1 cellular context compared by ENCODE assay signal in genomic region chr1:37509181-37509580, GRCh38.
TF ChIP-seq lines count a peak whose summit lies in the region.

No MANE protein-coding gene starts in this region.

TF ChIP-seq in K562, 482 proteins besides CTCF, POLR2A, EP300 and RAD21:
- TF ChIP-seq RBM14 (IDR thresholded peaks at IDR 0.05; ENCODE audit: borderline replicate concordance, insufficient read depth, low read depth, low read length) (no peak), ZFP1 (CRISPR knock-in tag; IDR thresholded peaks at IDR 0.05) (no peak), ZNF24 (IDR thresholded peaks at IDR 0.05) (no peak), ZNF280B (CRISPR knock-in tag; IDR thresholded peaks at IDR 0.05) (no peak)
TF ChIP-seq in K562: peak in this region for 0.
